Comparison of ENCODE assay signal across 31 cellular contexts in genomic region chr12:55037349-55037748, GRCh38. TPM values are rescaled to one million over a fixed set of nuclear protein-coding genes. Genes with fewer than 3 reads are reported as not detected.
DNase-seq lines count a peak whose midpoint lies in the region; ATAC-seq and TF ChIP-seq lines count a peak whose summit lies in the region.
"Had no signal": no experiment of that assay in that cellular context is flagged by ENCODE, and none has a peak within 500 bp of the region (broad histone marks: within the 10 kb centered on the region; RNA-seq: fewer than 3 reads in every experiment).

No MANE protein-coding gene starts in this region.

- H4K20me1 ChIP-seq in OCI-LY3 (ENCODE audit: insufficient read depth, low read length) = no peaks in the 10 kb centered on the region

- no peak overlapping the region for H3K27ac ChIP-seq in OCI-LY3 (ENCODE audit: low read length)
- H3K27ac ChIP-seq: ascending aorta, esophagus muscularis mucosa, foreskin keratinocyte, Peyer's patch, stomach, thyroid gland had no signal

- H3K4me2 ChIP-seq in OCI-LY3 (ENCODE audit: low read length) = peak overlapping the region; percentile 25

- no peaks in the 10 kb centered on the region for H3K36me3 ChIP-seq in OCI-LY3 (replicated peaks; ENCODE audit: low read depth, low read length)
- H3K36me3 ChIP-seq: ascending aorta, esophagus muscularis mucosa, Peyer's patch, stomach, thyroid gland had no signal

- POLR2A ChIA-PET in naive thymus-derived CD8-positive, alpha-beta T cell (lab: Charles Lee) = interaction anchor here (0.5 to 1.6 kb wide), 5 partner anchors 12 to 52 kb away, joined by 3 to 7 read pairs (median 5); partner anchors contain the start of gene TESPA1

- H3K9me3 Mint-ChIP-seq in naive thymus-derived CD8-positive, alpha-beta T cell = peaks cover 0 to 2% (median 0%) of the 10 kb centered on the region in 9 donors
- H3K9me3 Mint-ChIP-seq: activated naive CD8-positive, alpha-beta T cell treated with anti-CD3 and anti-CD28 coated beads for 36 hours; activated T-helper 17 cell treated with anti-CD3 and anti-CD28 coated beads, Interleukin-2, amount 50 U/mL, for 72 hours; endodermal cell; WTC11 had no signal

- peaks cover 16% of the 10 kb centered on the region for H3K4me1 ChIP-seq in OCI-LY3 (ENCODE audit: low read length)
- H3K4me1 ChIP-seq: ascending aorta, esophagus muscularis mucosa, foreskin keratinocyte, Peyer's patch, stomach, thyroid gland had no signal

- H3K36me3 Mint-ChIP-seq in naive thymus-derived CD8-positive, alpha-beta T cell = no peaks in the 10 kb centered on the region
- H3K36me3 Mint-ChIP-seq: activated naive CD8-positive, alpha-beta T cell treated with anti-CD3 and anti-CD28 coated beads for 36 hours; WTC11 had no signal

- H3K4me3 ChIP-seq in OCI-LY3 (ENCODE audit: low read length) = no peak overlapping the region
- H3K4me3 ChIP-seq: ascending aorta, esophagus muscularis mucosa, Peyer's patch, stomach, thyroid gland had no signal

- no peaks in the 10 kb centered on the region for H3K79me2 ChIP-seq in OCI-LY3 (ENCODE audit: low read length)

- H3K27me3 Mint-ChIP-seq in naive thymus-derived CD8-positive, alpha-beta T cell = peaks cover 0 to under 1% (median 0%) of the 10 kb centered on the region in 5 donors
- H3K27me3 Mint-ChIP-seq: activated naive CD8-positive, alpha-beta T cell treated with anti-CD3 and anti-CD28 coated beads for 36 hours had no signal

- DNase-seq in DMS53 (lab: John Stamatoyannopoulos, UW) = peak; percentile 46
- no peak for DNase-seq in DMS53 treated with DMSO at 0.1 percent for 48 hours (lab: John Stamatoyannopoulos, UW; ENCODE audit: unreplicated experiment)
- peak; percentile 3 for DNase-seq in Ammon's horn (ENCODE audit: low spot score)
- no peak for DNase-seq in naive thymus-derived CD8-positive, alpha-beta T cell
- DNase-seq in ecto neural progenitor cell (ENCODE audit: low spot score) = no peak
- DNase-seq in NCI-H2227 (lab: John Stamatoyannopoulos, UW; ENCODE audit: unreplicated experiment) = no peak
- no peak for DNase-seq in cardiac septum (ENCODE audit: low spot score)
- DNase-seq: 8988T; activated CD4-positive, alpha-beta T cell treated with anti-CD3 and anti-CD28 coated beads, Interleukin-2, amount 50 U/mL, for 4 hours; activated naive CD8-positive, alpha-beta T cell treated with anti-CD3 and anti-CD28 coated beads for 36 hours; central memory CD4-positive, alpha-beta T cell; DMS79 treated with DMSO at 0.1 percent for 48 hours; endodermal cell; foreskin keratinocyte; GF-D8; H7; left colon; NCI-H2107; NCI-H510A treated with DMSO at 0.1 percent for 48 hours; nucleus accumbens; Peyer's patch; SIG-M5; stomach; T-helper 9 cell; thyroid gland had no signal

- peak overlapping the region in 9 of 10 donors; percentile 34 to 79 (median 59) for H3K4me3 Mint-ChIP-seq in naive thymus-derived CD8-positive, alpha-beta T cell
- H3K4me3 Mint-ChIP-seq: activated naive CD8-positive, alpha-beta T cell treated with anti-CD3 and anti-CD28 coated beads for 36 hours; endodermal cell; WTC11 had no signal

- peaks cover 34 to 66% (median 57%) of the 10 kb centered on the region in 4 donors for H3K4me1 Mint-ChIP-seq in naive thymus-derived CD8-positive, alpha-beta T cell
- H3K4me1 Mint-ChIP-seq: endodermal cell had no signal

- TF ChIP-seq CTCF in OCI-LY3 (IDR thresholded peaks at IDR 0.05; ENCODE audit: low read depth, low read length) = no peak

- H2AFZ ChIP-seq in OCI-LY3 (ENCODE audit: low read depth, low read length) = no peak overlapping the region

- intact Hi-C loops in cardiac septum (cut with DNase I) = no loop called here

- H3K9me3 ChIP-seq in OCI-LY3 (ENCODE audit: insufficient read depth, low read length) = no peaks in the 10 kb centered on the region
- H3K9me3 ChIP-seq: ascending aorta, esophagus muscularis mucosa, Peyer's patch, stomach, thyroid gland had no signal

- peaks cover 20% of the 10 kb centered on the region for H3K27me3 ChIP-seq in OCI-LY3 (ENCODE audit: low read depth, low read length)
- H3K27me3 ChIP-seq: ascending aorta, Peyer's patch, thyroid gland had no signal

- ATAC-seq in naive thymus-derived CD8-positive, alpha-beta T cell = no peak
- ATAC-seq: activated T-helper 17 cell treated with anti-CD3 and anti-CD28 coated beads, Interleukin-2, amount 50 U/mL, for 72 hours; foreskin keratinocyte; left colon; WTC11 had no signal

- no peak overlapping the region for H3K9ac ChIP-seq in OCI-LY3 (ENCODE audit: low read length)

- H3K27ac Mint-ChIP-seq in naive thymus-derived CD8-positive, alpha-beta T cell = peak overlapping the region in 9 of 10 donors; percentile 48 to 98 (median 75)
- H3K27ac Mint-ChIP-seq: activated naive CD8-positive, alpha-beta T cell treated with anti-CD3 and anti-CD28 coated beads for 36 hours; activated T-helper 17 cell treated with anti-CD3 and anti-CD28 coated beads, Interleukin-2, amount 50 U/mL, for 72 hours; endodermal cell; WTC11 had no signal

RNA-seq across cellular contexts. Expression of gene NEUROD4, which starts 17.6 kb away (rescaled TPM):
- total RNA-seq in naive thymus-derived CD8-positive, alpha-beta T cell = not detected
- polyA plus RNA-seq in naive thymus-derived CD8-positive, alpha-beta T cell = not detected
- not detected for total RNA-seq in cardiac septum
- total RNA-seq: activated naive CD8-positive, alpha-beta T cell treated with anti-CD3 and anti-CD28 coated beads for 36 hours; activated T-helper 17 cell treated with anti-CD3 and anti-CD28 coated beads, Interleukin-2, amount 50 U/mL, for 72 hours; ascending aorta; endodermal cell; esophagus muscularis mucosa; foreskin keratinocyte; H7; left colon; Peyer's patch; pulmonary artery endothelial cell; stomach; thyroid gland; WTC11 had no signal
- polyA plus RNA-seq: foreskin keratinocyte, stomach had no signal

RNA-seq across cellular contexts. Expression of gene TESPA1, which starts 52.8 kb away (rescaled TPM):
- total RNA-seq in naive thymus-derived CD8-positive, alpha-beta T cell = 100 to 1,000 TPM; 247 to 253 TPM
- polyA plus RNA-seq in naive thymus-derived CD8-positive, alpha-beta T cell = 100 to 1,000 TPM in 2 of 3 donors, 10 to 100 TPM in 1; 83.1 to 245 (median 180) TPM
- 0.65 TPM for total RNA-seq in cardiac septum
- total RNA-seq: ascending aorta, endodermal cell, foreskin keratinocyte, H7, pulmonary artery endothelial cell had no signal
- polyA plus RNA-seq: foreskin keratinocyte had no signal

Comparison
In these comparisons a context has a peak if more than half of its experiments do, and no peak if none do; other contexts are left out.
1. DNase-seq: peak in DMS53 (single experiment) and Ammon's horn (single experiment); none in DMS53 treated with DMSO at 0.1 percent for 48 hours (single experiment), naive thymus-derived CD8-positive, alpha-beta T cell (0 of 10), ecto neural progenitor cell (single experiment), NCI-H2227 (single experiment) and cardiac septum (single experiment).
2. RNA of gene TESPA1, which starts 52.8 kb away (total RNA-seq): 247 to 253 TPM in naive thymus-derived CD8-positive, alpha-beta T cell; 0.65 TPM in cardiac septum (single experiment); every median in the first group is over 100 times any median in the second.